Comparison of ENCODE assay signal across 32 cellular contexts in the genomic region with DNA sequence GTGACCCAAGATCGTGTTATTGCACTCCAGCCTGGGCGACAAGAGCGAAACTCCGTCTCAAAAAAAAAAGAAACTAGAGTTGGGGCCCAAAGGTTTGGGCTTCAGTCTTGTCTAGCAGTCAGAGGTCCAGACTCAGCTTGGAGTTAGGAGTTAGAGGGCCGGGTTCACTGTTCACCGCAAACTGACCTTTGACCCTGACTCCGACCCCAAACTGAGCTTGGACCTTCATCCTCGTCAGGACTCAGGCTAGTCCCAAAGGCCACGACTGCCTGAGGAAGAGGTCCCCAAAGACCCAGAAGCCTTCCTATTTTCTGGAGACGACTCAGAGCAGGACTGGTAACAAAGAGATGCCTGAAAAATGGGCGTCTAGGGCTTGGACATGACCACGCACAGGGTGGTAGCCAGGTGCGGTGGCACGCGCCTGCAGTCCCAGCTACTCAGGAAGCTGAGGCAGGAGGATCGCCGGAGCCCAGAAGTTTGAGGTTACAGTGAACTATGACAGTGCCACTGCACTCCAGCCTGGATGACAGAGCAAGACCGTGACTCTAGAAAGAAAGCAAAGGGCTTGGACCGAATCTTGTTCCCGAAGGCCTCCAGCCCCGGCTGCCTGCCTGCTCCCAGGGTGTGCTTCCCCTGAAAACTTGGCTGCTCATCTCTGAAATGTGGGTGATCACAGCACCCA. TPM values are rescaled to one million over a fixed set of nuclear protein-coding genes. Genes with fewer than 3 reads are reported as not detected.
DNase-seq lines count a peak whose midpoint lies in the region; ATAC-seq, FAIRE-seq and TF ChIP-seq lines count a peak whose summit lies in the region.
"Had no signal": no experiment of that assay in that cellular context is flagged by ENCODE, and none has a peak within 500 bp of the region (broad histone marks: within the 10 kb centered on the region; RNA-seq: fewer than 3 reads in every experiment).

No MANE protein-coding gene starts in this region.

- no peak for FAIRE-seq in K562 (lab: Jason Lieb, UNC)
- no peak for FAIRE-seq in kidney (lab: Jason Lieb, UNC)
- FAIRE-seq: keratinocyte had no signal

- H3K36me3 ChIP-seq in IMR-90 (ENCODE audit: control insufficient read depth, insufficient read depth, low read length) (no peaks in the 10 kb centered on the region), K562 (ENCODE audit: control insufficient read depth, insufficient read depth, low read length) (no peaks in the 10 kb centered on the region), kidney (ENCODE audit: control insufficient read depth in 1 of 2, insufficient read depth in 2 of 2, low read length in 2 of 2) (no peaks in the 10 kb centered on the region), suprapubic skin (no peaks in the 10 kb centered on the region)
- H3K36me3 ChIP-seq: BE2C, brain microvascular endothelial cell, HAP-1, thyroid gland had no signal

- intact Hi-C loops in IMR-90 (cut with micrococcal nuclease), result no loop called here
- intact Hi-C loops in K562 (cut with micrococcal nuclease), result no loop called here
- intact Hi-C loops in kidney (cut with DNase I), result no loop called here

- POLR2A ChIA-PET in IMR-90 (lab: Charles Lee; ENCODE audit: unreplicated experiment) (interaction anchor here (0.5 kb wide), 1 partner anchor 23 kb away, joined by 4 read pairs; a partner anchor contains a TSS), K562 (lab: Yijun Ruan, JAX) (no interaction called here)

- peak overlapping the region; percentile 50; the same call in 1 of the 2 replicates for H2AK5ac ChIP-seq in IMR-90 (ENCODE audit: low read depth, low read length)

- TF ChIP-seq EP300 in K562 (IDR thresholded peaks at IDR 0.05; ENCODE audit: low read length), result no peak
- no peak for TF ChIP-seq EP300 in suprapubic skin (IDR thresholded peaks at IDR 0.05)

- no peaks in the 10 kb centered on the region for H3K79me2 ChIP-seq in K562 (ENCODE audit: control insufficient read depth, insufficient read depth, low read length)

- no peak overlapping the region for H3K9ac ChIP-seq in IMR-90 (ENCODE audit: low read depth, low read length)
- H3K9ac ChIP-seq in K562 (ENCODE audit: insufficient read depth in 1 of 2, low read depth in 2 of 2, low read length in 2 of 2), result peak overlapping the region in 1 of 2 experiments; percentile 83; a peak in 1 of 4 replicates
- H3K9ac ChIP-seq in kidney (ENCODE audit: low read length in 2 of 2), result no peak overlapping the region

- H3K4me3 ChIP-seq in IMR-90 (ENCODE audit: insufficient read depth, low read depth, low read length) (no peak overlapping the region), K562 (no peak overlapping the region), kidney (ENCODE audit: low read length in 2 of 2) (no peak overlapping the region), suprapubic skin (no peak overlapping the region)
- H3K4me3 ChIP-seq: HAP-1, smooth muscle cell, thyroid gland had no signal

- no peaks in the 10 kb centered on the region for H3K79me1 ChIP-seq in IMR-90 (ENCODE audit: low read depth in 1 of 2, low read length in 2 of 2)

- BruUV-seq in IMR-90 (replicated peaks; lab: Mats Ljungman, UMichigan) (no TSS peak), K562 (replicated peaks; lab: Mats Ljungman, UMichigan) (no TSS peak)

- no peak overlapping the region for H3K4ac ChIP-seq in IMR-90 (ENCODE audit: low read depth, low read length)

- H3K23ac ChIP-seq in IMR-90 (ENCODE audit: low read depth, low read length), result no peak overlapping the region

- H3K27ac ChIP-seq in IMR-90 (ENCODE audit: insufficient read depth, low read length) (no peak overlapping the region), K562 (ENCODE audit: extremely low read depth, low read depth, low read length) (no peak overlapping the region), kidney (ENCODE audit: low read depth in 2 of 2, low read length in 2 of 2) (peak overlapping the region; percentile 56 to 67), suprapubic skin (peak overlapping the region; percentile 50)
- H3K27ac ChIP-seq: brain microvascular endothelial cell had no signal

- H4K91ac ChIP-seq in IMR-90 (ENCODE audit: insufficient read depth, low read depth, low read length), result no peak overlapping the region

- H4K20me1 ChIP-seq in IMR-90 (ENCODE audit: insufficient read depth, low read length) (no peaks in the 10 kb centered on the region), K562 (replicated peaks; ENCODE audit: control insufficient read depth, insufficient read depth, low read length) (no peaks in the 10 kb centered on the region)

- CTCF ChIA-PET in IMR-90 (lab: Yijun Ruan, JAX) (interaction anchor here (0.6 kb wide), 1 partner anchor 430 kb away, joined by 7 read pairs; no protein-coding TSS in a partner anchor), K562 (lab: Yijun Ruan, JAX; ENCODE audit: low intra/inter-chr PET ratio) (no interaction called here)

- H3K9me1 ChIP-seq in IMR-90 (ENCODE audit: insufficient read depth, low read length) (peaks cover 13% of the 10 kb centered on the region; the same call in 1 of the 2 replicates), K562 (ENCODE audit: control insufficient read depth, insufficient read depth, low read length) (no peaks in the 10 kb centered on the region)

- no peak overlapping the region for H4K8ac ChIP-seq in IMR-90 (ENCODE audit: low read depth in 2 of 2, low read length in 2 of 2)

- H2AFZ ChIP-seq in IMR-90 (replicated peaks; ENCODE audit: low read length, poor library complexity), result no peak overlapping the region
- peak overlapping the region; percentile 56; the same call in 1 of the 2 replicates for H2AFZ ChIP-seq in K562 (ENCODE audit: low read depth, low read length)

- no peak overlapping the region for H3K4me2 ChIP-seq in IMR-90 (ENCODE audit: low read depth, low read length)
- H3K4me2 ChIP-seq in K562 (ENCODE audit: insufficient read depth, low read length), result no peak overlapping the region

- no peak for TF ChIP-seq POLR2A in IMR-90 (IDR thresholded peaks at IDR 0.05; ENCODE audit: low read depth, low read length)
- TF ChIP-seq POLR2A in K562 (conservative IDR thresholded peaks at IDR 0.05), result no peak
- TF ChIP-seq POLR2A in suprapubic skin (IDR thresholded peaks at IDR 0.05), result no peak

- no peak overlapping the region for H3K18ac ChIP-seq in IMR-90 (ENCODE audit: low read depth, low read length)

- TF ChIP-seq CTCF in IMR-90 (conservative IDR thresholded peaks at IDR 0.05; ENCODE audit: low read depth, low read length), result no peak
- TF ChIP-seq CTCF in K562 (IDR thresholded peaks at IDR 0.05 in 2 of 3, conservative IDR thresholded peaks at IDR 0.05 in 1 of 3; ENCODE audit: insufficient read depth in 2 of 3, low read depth in 1 of 3, low read length in 3 of 3), result no peak
- TF ChIP-seq CTCF in kidney (IDR thresholded peaks at IDR 0.05; ENCODE audit: borderline replicate concordance, extremely low read depth, insufficient read depth), result no peak
- TF ChIP-seq CTCF in suprapubic skin (IDR thresholded peaks at IDR 0.05), result no peak

- no peak overlapping the region for H4K5ac ChIP-seq in IMR-90 (ENCODE audit: low read depth, low read length)

- DNase-seq in IMR-90, result no peak
- DNase-seq in K562 (ENCODE audit: extremely low read depth in 1 of 4, low spot score in 3 of 4), result no peak
- DNase-seq in kidney, result no peak
- no peak for DNase-seq in suprapubic skin (ENCODE audit: low spot score in 2 of 2)
- DNase-seq in dermis blood vessel endothelial cell, result no peak
- DNase-seq in stimulated activated CD4-positive, alpha-beta T cell treated with anti-CD3 and anti-CD28 coated beads, Interleukin-4, amount 100 ng/mL, for 24 hours, result no peak
- DNase-seq in RKO (ENCODE audit: low spot score), result no peak
- DNase-seq in T1000 (lab: John Stamatoyannopoulos, UW), result no peak
- DNase-seq: ACHN; activated CD4-positive, alpha-beta T cell treated with anti-CD3 and anti-CD28 coated beads, Interleukin-2, amount 50 U/mL, for 4 hours; activated naive CD4-positive, alpha-beta T cell treated with Interleukin-2 at 50 U/mL for 16 hours; activated T-cell treated with anti-CD3 and anti-CD28 coated beads, Interleukin-2, amount 50 U/mL, for 72 hours; BE2C; brain microvascular endothelial cell; effector memory CD8-positive, alpha-beta T cell; EL; Kasumi-1; naive thymus-derived CD8-positive, alpha-beta T cell; NCI-H1417; NCI-H2029; NCI-H2227 treated with DMSO at 0.1 percent for 48 hours; NCI-H526 treated with DMSO at 0.1 percent for 48 hours; PC-3; SHP77; stimulated activated CD4-positive, alpha-beta T cell treated with anti-CD3 and anti-CD28 coated beads, Interleukin-2, amount 100 ng/mL, for 24 hours; stimulated activated CD8-positive, alpha-beta memory T cell treated with anti-CD3 and anti-CD28 coated beads, Interleukin-4, amount 100 ng/mL, for 48 hours; T-helper 17 cell; thyroid gland had no signal

- H2BK120ac ChIP-seq in IMR-90 (ENCODE audit: low read depth, low read length), result no peak overlapping the region

- no peak overlapping the region for H3K14ac ChIP-seq in IMR-90 (replicated peaks; ENCODE audit: low read depth, low read length)

- H3K27me3 ChIP-seq in IMR-90 (ENCODE audit: control insufficient read depth, insufficient read depth, low read length) (no peaks in the 10 kb centered on the region), K562 (ENCODE audit: control insufficient read depth in 2 of 2, insufficient read depth in 2 of 2, low read length in 2 of 2) (no peaks in the 10 kb centered on the region), suprapubic skin (no peaks in the 10 kb centered on the region)
- H3K27me3 ChIP-seq: BE2C, brain microvascular endothelial cell, thyroid gland had no signal

- H2AK9ac ChIP-seq in IMR-90 (replicated peaks; ENCODE audit: low read depth, low read length, poor library complexity), result no peak overlapping the region

- WGBS in IMR-90 (ENCODE audit: extremely low coverage in 2 of 2, insufficient read length in 1 of 2), 2 experiments, result 95% methylated on average over 15 of the region's 21 CpGs; no CpG with 5 or more reads in 1 of the 2 experiments
- WGBS in K562 (ENCODE audit: insufficient coverage, low coverage, missing lambda C conversion rate), result 77% methylated on average over 11 of the region's 21 CpGs
- WGBS in suprapubic skin, result 93% methylated on average over 21 of the region's 21 CpGs

- H3K56ac ChIP-seq in IMR-90 (ENCODE audit: extremely low read depth, insufficient read depth, low read length), result no peak overlapping the region

- no peak overlapping the region for H2BK20ac ChIP-seq in IMR-90 (ENCODE audit: low read depth, low read length)

- no peak overlapping the region for H2BK15ac ChIP-seq in IMR-90 (ENCODE audit: low read depth, low read length)

- peaks cover 10% of the 10 kb centered on the region for H3K4me1 ChIP-seq in IMR-90 (ENCODE audit: control insufficient read depth, insufficient read depth, low read length)
- peaks cover 39 to 47% of the 10 kb centered on the region in 2 experiments for H3K4me1 ChIP-seq in K562 (replicated peaks in 1 of 2; ENCODE audit: control insufficient read depth in 2 of 2, insufficient read depth in 2 of 2, low read length in 2 of 2)
- H3K4me1 ChIP-seq in kidney (ENCODE audit: control insufficient read depth in 1 of 2, insufficient read depth in 1 of 2, low read depth in 1 of 2, low read length in 2 of 2), result peaks cover 7 to 46% of the 10 kb centered on the region in 2 donors
- peaks cover 10% of the 10 kb centered on the region for H3K4me1 ChIP-seq in suprapubic skin
- H3K4me1 ChIP-seq: HAP-1 had no signal

- in situ Hi-C loops in IMR-90 (cut with MboI; ENCODE audit: low sequenced_read_pairs) (no loop called here), K562 (cut with MboI) (loop anchor here (25.0 kb wide), 1 partner anchor 369 kb away; no protein-coding TSS in a partner anchor)

- H3K9me3 ChIP-seq in IMR-90 (ENCODE audit: control insufficient read depth, insufficient read depth, low read length) (no peaks in the 10 kb centered on the region), K562 (replicated peaks; ENCODE audit: control insufficient read depth, insufficient read depth, low read depth, low read length) (no peaks in the 10 kb centered on the region), kidney (ENCODE audit: control insufficient read depth in 1 of 2, low read length in 2 of 2) (no peaks in the 10 kb centered on the region), suprapubic skin (no peaks in the 10 kb centered on the region)
- H3K9me3 ChIP-seq: BE2C, HAP-1, thyroid gland had no signal

- ATAC-seq in IMR-90 (ENCODE audit: low read depth), result no peak
- ATAC-seq in K562, result no peak
- ATAC-seq: activated CD4-positive, CD25-positive, alpha-beta regulatory T cell treated with anti-CD3 and anti-CD28 coated beads, Interleukin-2, amount 50 U/mL, for 24 hours; activated T-cell treated with anti-CD3 and anti-CD28 coated beads, Interleukin-2, amount 50 U/mL, for 72 hours; effector memory CD8-positive, alpha-beta T cell; naive thymus-derived CD8-positive, alpha-beta T cell; PC-3; T-helper 17 cell had no signal

- H2BK5ac ChIP-seq in IMR-90 (ENCODE audit: low read depth, low read length, poor library complexity, severe bottlenecking), result no peak overlapping the region

- TF ChIP-seq RAD21 in IMR-90 (IDR thresholded peaks at IDR 0.05; ENCODE audit: low read length) (no peak), K562 (CRISPR knock-in tag; conservative IDR thresholded peaks at IDR 0.05 in 1 of 2, IDR thresholded peaks at IDR 0.05 in 1 of 2) (no peak)

- dilution Hi-C loops in IMR-90 (cut with HindIII; ENCODE audit: low sequenced_read_pairs, unreplicated experiment), result no loop called here

RNA-seq across cellular contexts. Expression of a gene that starts 22.8 kb away (rescaled TPM):
- total RNA-seq in IMR-90 (2012; rRNA removed) (1,798 and 2,081 TPM in 2 replicates), K562 (2014; rRNA removed) (1,104 and 1,143 TPM in 2 replicates), K562 (2014; rRNA removed; fragmentation: Illumina TruSeq; extraction: Trizol) (811 and 895 TPM in 2 replicates), K562 (2015; rRNA removed; fragmentation: Illumina TruSeq; extraction: Trizol) (1,065 and 1,147 TPM in 2 replicates), K562 (2021) (917 and 1,045 TPM in 2 replicates), kidney (785 TPM), suprapubic skin (1,000 to 10,000 TPM; 1,428 to 2,708 (median 2,246) TPM), dermis blood vessel endothelial cell (784 and 1,399 TPM in 2 replicates)
- polyA plus RNA-seq in IMR-90 (2012; rRNA removed) (2,126 and 2,187 TPM in 2 replicates), K562 (2011; rRNA removed) (1,156 and 1,373 TPM in 2 replicates), K562 (2014; fragmentation: Illumina TruSeq; extraction: Trizol) (1,281 and 1,602 TPM in 2 replicates), K562 (2014; fragmentation: Nextera tagmentation; extraction: Ambion mirVana) (100 to 1,000 TPM; 568 to 871 TPM), K562 (2014; rRNA removed) (1,326 and 1,475 TPM in 2 replicates), kidney (ENCODE audit: insufficient read depth, low read depth, low replicate concordance) (1,416 TPM)
- 1,284 and 2,643 TPM in 2 replicates for polyA plus RNA-seq in IMR-90 (2012; cell fraction: cytosol; rRNA removed)
- polyA plus RNA-seq in IMR-90 (2012; cell fraction: nucleus; rRNA removed; ENCODE audit: low replicate concordance), result 510 and 968 TPM in 2 replicates
- total RNA-seq in K562 (2011; cell fraction: chromatin; rRNA removed; ENCODE audit: low replicate concordance), result 184 and 350 TPM in 2 replicates
- total RNA-seq in K562 (2011; cell fraction: nucleolus; rRNA removed), result 475 and 490 TPM in 2 replicates
- 538 and 894 TPM in 2 replicates for total RNA-seq in K562 (2011; cell fraction: nucleoplasm; rRNA removed)
- polyA plus RNA-seq in K562 (2011; cell fraction: cytosol; rRNA removed), result 2,082 and 2,495 TPM in 2 replicates
- 709 and 859 TPM in 2 replicates for polyA plus RNA-seq in K562 (2011; cell fraction: nucleus; rRNA removed)
- 1,411 and 1,997 TPM in 2 replicates for polyA plus RNA-seq in K562 (2012)
- 954 and 1,034 TPM in 2 replicates for polyA minus RNA-seq in K562 (2011; rRNA and poly(A)+ RNA removed)
- polyA minus RNA-seq in K562 (2011; cell fraction: cytosol; rRNA and poly(A)+ RNA removed), result 628 and 690 TPM in 2 replicates
- polyA minus RNA-seq in K562 (2011; cell fraction: nucleus; rRNA and poly(A)+ RNA removed), result 177 and 303 TPM in 2 replicates

RNA-seq across cellular contexts. Expression of a gene that starts 35.1 kb away (rescaled TPM):
- total RNA-seq in IMR-90 (2012; rRNA removed) (21.1 and 22.0 TPM in 2 replicates), K562 (2014; rRNA removed) (118 and 179 TPM in 2 replicates), K562 (2014; rRNA removed; fragmentation: Illumina TruSeq; extraction: Trizol) (44.6 and 70.7 TPM in 2 replicates), K562 (2015; rRNA removed; fragmentation: Illumina TruSeq; extraction: Trizol) (93.2 and 96.9 TPM in 2 replicates), K562 (2021) (134 and 138 TPM in 2 replicates), kidney (68.1 TPM), suprapubic skin (10 to 100 TPM; 31.2 to 49.3 (median 36.8) TPM), dermis blood vessel endothelial cell (20.6 and 22.6 TPM in 2 replicates)
- polyA plus RNA-seq in IMR-90 (2012; rRNA removed) (44.8 and 47.1 TPM in 2 replicates), K562 (2011; rRNA removed) (104 and 144 TPM in 2 replicates), K562 (2014; fragmentation: Illumina TruSeq; extraction: Trizol) (123 and 129 TPM in 2 replicates), K562 (2014; fragmentation: Nextera tagmentation; extraction: Ambion mirVana) (100 to 1,000 TPM; 179 to 195 TPM), K562 (2014; rRNA removed) (128 and 136 TPM in 2 replicates), kidney (ENCODE audit: insufficient read depth, low read depth, low replicate concordance) (856 TPM)
- 44.3 and 84.7 TPM in 2 replicates for polyA plus RNA-seq in IMR-90 (2012; cell fraction: cytosol; rRNA removed)
- 49.3 and 84.6 TPM in 2 replicates for polyA plus RNA-seq in IMR-90 (2012; cell fraction: nucleus; rRNA removed; ENCODE audit: low replicate concordance)
- total RNA-seq in K562 (2011; cell fraction: chromatin; rRNA removed; ENCODE audit: low replicate concordance), result 84.3 and 247 TPM in 2 replicates
- total RNA-seq in K562 (2011; cell fraction: nucleolus; rRNA removed), result 195 and 196 TPM in 2 replicates
- 130 and 134 TPM in 2 replicates for total RNA-seq in K562 (2011; cell fraction: nucleoplasm; rRNA removed)
- 184 and 389 TPM in 2 replicates for polyA plus RNA-seq in K562 (2011; cell fraction: cytosol; rRNA removed)
- polyA plus RNA-seq in K562 (2011; cell fraction: nucleus; rRNA removed), result 211 and 337 TPM in 2 replicates
- 145 and 205 TPM in 2 replicates for polyA plus RNA-seq in K562 (2012)
- polyA minus RNA-seq in K562 (2011; rRNA and poly(A)+ RNA removed), result 63.4 and 90.9 TPM in 2 replicates
- 94.5 and 118 TPM in 2 replicates for polyA minus RNA-seq in K562 (2011; cell fraction: cytosol; rRNA and poly(A)+ RNA removed)
- polyA minus RNA-seq in K562 (2011; cell fraction: nucleus; rRNA and poly(A)+ RNA removed), result 79.1 and 86.7 TPM in 2 replicates

RNA-seq across cellular contexts. Expression of a gene that starts 37.9 kb away (rescaled TPM):
- total RNA-seq in IMR-90 (2012; rRNA removed) (9.3 and 9.7 TPM in 2 replicates), K562 (2014; rRNA removed) (8.2 and 13.0 TPM in 2 replicates), K562 (2014; rRNA removed; fragmentation: Illumina TruSeq; extraction: Trizol) (3.0 and 3.6 TPM in 2 replicates), K562 (2015; rRNA removed; fragmentation: Illumina TruSeq; extraction: Trizol) (7.6 and 8.5 TPM in 2 replicates), K562 (2021) (15.8 and 16.6 TPM in 2 replicates), kidney (19.8 TPM), suprapubic skin (100 to 1,000 TPM in 3 of 4 donors, 10 to 100 TPM in 1; 91.1 to 190 (median 146) TPM), dermis blood vessel endothelial cell (8.0 and 10.8 TPM in 2 replicates)
- polyA plus RNA-seq in IMR-90 (2012; rRNA removed) (24.0 and 27.8 TPM in 2 replicates), K562 (2011; rRNA removed) (8.4 and 13.8 TPM in 2 replicates), K562 (2014; fragmentation: Illumina TruSeq; extraction: Trizol) (11.0 and 11.3 TPM in 2 replicates), K562 (2014; fragmentation: Nextera tagmentation; extraction: Ambion mirVana) (under 1 TPM; 0.45 to 0.58 TPM), K562 (2014; rRNA removed) (11.8 and 12.6 TPM in 2 replicates), kidney (ENCODE audit: insufficient read depth, low read depth, low replicate concordance) (10.1 TPM)
- polyA plus RNA-seq in IMR-90 (2012; cell fraction: cytosol; rRNA removed), result 10.9 and 26.7 TPM in 2 replicates
- polyA plus RNA-seq in IMR-90 (2012; cell fraction: nucleus; rRNA removed; ENCODE audit: low replicate concordance), result 8.9 and 16.8 TPM in 2 replicates
- 8.6 and 27.9 TPM in 2 replicates for total RNA-seq in K562 (2011; cell fraction: chromatin; rRNA removed; ENCODE audit: low replicate concordance)
- 22.9 and 25.2 TPM in 2 replicates for total RNA-seq in K562 (2011; cell fraction: nucleolus; rRNA removed)
- 15.6 and 17.5 TPM in 2 replicates for total RNA-seq in K562 (2011; cell fraction: nucleoplasm; rRNA removed)
- polyA plus RNA-seq in K562 (2011; cell fraction: cytosol; rRNA removed), result 18.8 and 26.6 TPM in 2 replicates
- 20.3 and 23.2 TPM in 2 replicates for polyA plus RNA-seq in K562 (2011; cell fraction: nucleus; rRNA removed)
- 5.7 and 8.1 TPM in 2 replicates for polyA plus RNA-seq in K562 (2012)
- polyA minus RNA-seq in K562 (2011; rRNA and poly(A)+ RNA removed), result 12.8 and 20.2 TPM in 2 replicates
- polyA minus RNA-seq in K562 (2011; cell fraction: cytosol; rRNA and poly(A)+ RNA removed), result 15.9 and 16.3 TPM in 2 replicates
- polyA minus RNA-seq in K562 (2011; cell fraction: nucleus; rRNA and poly(A)+ RNA removed), result 17.9 and 25.9 TPM in 2 replicates

RNA-seq across cellular contexts. Expression of a gene that starts 43.6 kb away (rescaled TPM):
- total RNA-seq in IMR-90 (2012; rRNA removed) (3.1 and 3.4 TPM in 2 replicates), K562 (2014; rRNA removed) (8.4 and 12.2 TPM in 2 replicates), K562 (2014; rRNA removed; fragmentation: Illumina TruSeq; extraction: Trizol) (1.7 and 3.3 TPM in 2 replicates), K562 (2015; rRNA removed; fragmentation: Illumina TruSeq; extraction: Trizol) (7.7 and 8.3 TPM in 2 replicates), K562 (2021) (9.4 and 10.6 TPM in 2 replicates), kidney (20.7 TPM), suprapubic skin (10 to 100 TPM in 1 of 4 donors, 1 to 10 TPM in 3; 3.1 to 11.9 (median 8.3) TPM), dermis blood vessel endothelial cell (5.4 and 6.9 TPM in 2 replicates)
- polyA plus RNA-seq in IMR-90 (2012; rRNA removed) (10.0 and 12.2 TPM in 2 replicates), K562 (2011; rRNA removed) (6.6 and 10.5 TPM in 2 replicates), K562 (2014; fragmentation: Illumina TruSeq; extraction: Trizol) (7.1 and 8.4 TPM in 2 replicates), K562 (2014; fragmentation: Nextera tagmentation; extraction: Ambion mirVana) (1 to 10 TPM in 1 of 2 experiments, under 1 TPM in 1; 0.90 to 2.0 TPM), K562 (2014; rRNA removed) (9.6 and 14.0 TPM in 2 replicates), kidney (ENCODE audit: insufficient read depth, low read depth, low replicate concordance) (50.5 TPM)
- polyA plus RNA-seq in IMR-90 (2012; cell fraction: cytosol; rRNA removed), result 12.0 and 24.8 TPM in 2 replicates
- 3.6 and 5.7 TPM in 2 replicates for polyA plus RNA-seq in IMR-90 (2012; cell fraction: nucleus; rRNA removed; ENCODE audit: low replicate concordance)
- total RNA-seq in K562 (2011; cell fraction: chromatin; rRNA removed; ENCODE audit: low replicate concordance), result 1.7 and 7.0 TPM in 2 replicates
- 12.5 and 13.2 TPM in 2 replicates for total RNA-seq in K562 (2011; cell fraction: nucleolus; rRNA removed)
- total RNA-seq in K562 (2011; cell fraction: nucleoplasm; rRNA removed), result 9.3 and 10.3 TPM in 2 replicates
- polyA plus RNA-seq in K562 (2011; cell fraction: cytosol; rRNA removed), result 20.3 and 55.0 TPM in 2 replicates
- polyA plus RNA-seq in K562 (2011; cell fraction: nucleus; rRNA removed), result 5.8 and 7.5 TPM in 2 replicates
- polyA plus RNA-seq in K562 (2012), result 10.5 and 14.1 TPM in 2 replicates
- polyA minus RNA-seq in K562 (2011; rRNA and poly(A)+ RNA removed), result 1.6 and 5.7 TPM in 2 replicates
- 4.3 and 7.0 TPM in 2 replicates for polyA minus RNA-seq in K562 (2011; cell fraction: cytosol; rRNA and poly(A)+ RNA removed)
- polyA minus RNA-seq in K562 (2011; cell fraction: nucleus; rRNA and poly(A)+ RNA removed), result 0.54 and 0.78 TPM in 2 replicates

RNA-seq across cellular contexts. Expression of a gene that starts 44.6 kb away (rescaled TPM):
- 6.4 and 7.2 TPM in 2 replicates for total RNA-seq in IMR-90 (2012; rRNA removed)
- polyA plus RNA-seq in IMR-90 (2012; rRNA removed), result 28.3 and 30.4 TPM in 2 replicates
- polyA plus RNA-seq in IMR-90 (2012; cell fraction: cytosol; rRNA removed), result 17.0 and 38.2 TPM in 2 replicates
- 29.9 and 36.0 TPM in 2 replicates for polyA plus RNA-seq in IMR-90 (2012; cell fraction: nucleus; rRNA removed; ENCODE audit: low replicate concordance)
- total RNA-seq in K562 (2011; cell fraction: chromatin; rRNA removed; ENCODE audit: low replicate concordance), result 33.5 and 88.4 TPM in 2 replicates
- 69.5 and 79.0 TPM in 2 replicates for total RNA-seq in K562 (2011; cell fraction: nucleolus; rRNA removed)
- 83.9 and 125 TPM in 2 replicates for total RNA-seq in K562 (2011; cell fraction: nucleoplasm; rRNA removed)
- 46.5 and 78.4 TPM in 2 replicates for total RNA-seq in K562 (2014; rRNA removed)
- total RNA-seq in K562 (2014; rRNA removed; fragmentation: Illumina TruSeq; extraction: Trizol), result 27.4 and 28.3 TPM in 2 replicates
- 33.7 and 34.0 TPM in 2 replicates for total RNA-seq in K562 (2015; rRNA removed; fragmentation: Illumina TruSeq; extraction: Trizol)
- total RNA-seq in K562 (2021), result 65.2 and 68.0 TPM in 2 replicates
- 107 and 114 TPM in 2 replicates for polyA plus RNA-seq in K562 (2011; rRNA removed)
- polyA plus RNA-seq in K562 (2011; cell fraction: cytosol; rRNA removed), result 153 and 233 TPM in 2 replicates
- 82.3 and 118 TPM in 2 replicates for polyA plus RNA-seq in K562 (2011; cell fraction: nucleus; rRNA removed)
- polyA plus RNA-seq in K562 (2012), result 58.2 and 103 TPM in 2 replicates
- polyA plus RNA-seq in K562 (2014; fragmentation: Illumina TruSeq; extraction: Trizol), result 72.2 and 86.5 TPM in 2 replicates
- polyA plus RNA-seq in K562 (2014; fragmentation: Nextera tagmentation; extraction: Ambion mirVana), result 10 to 100 TPM; 10.6 to 11.7 TPM
- polyA plus RNA-seq in K562 (2014; rRNA removed), result 80.5 and 87.3 TPM in 2 replicates
- polyA minus RNA-seq in K562 (2011; rRNA and poly(A)+ RNA removed), result 50.4 and 76.8 TPM in 2 replicates
- polyA minus RNA-seq in K562 (2011; cell fraction: cytosol; rRNA and poly(A)+ RNA removed), result 38.9 and 39.4 TPM in 2 replicates
- polyA minus RNA-seq in K562 (2011; cell fraction: nucleus; rRNA and poly(A)+ RNA removed), result 26.3 and 30.1 TPM in 2 replicates
- total RNA-seq in kidney, result 73.5 TPM
- 207 TPM for polyA plus RNA-seq in kidney (ENCODE audit: insufficient read depth, low read depth, low replicate concordance)
- 10 to 100 TPM; 50.0 to 79.7 (median 59.0) TPM for total RNA-seq in suprapubic skin
- total RNA-seq in dermis blood vessel endothelial cell, result 16.8 and 18.7 TPM in 2 replicates

Comparison
In these comparisons a context has a peak if more than half of its experiments do, and no peak if none do; other contexts are left out.
1. H3K27ac ChIP-seq: peak in kidney (2 of 2) and suprapubic skin (single experiment); none in IMR-90 (single experiment) and K562 (single experiment).